ENCODE assay signal across 13 cellular contexts in genomic region chr19:2251577-2252480, GRCh38. TPM values are rescaled to one million over a fixed set of nuclear protein-coding genes. Genes with fewer than 3 reads are reported as not detected.
DNase-seq lines count a peak whose midpoint lies in the region; ATAC-seq, FAIRE-seq and TF ChIP-seq lines count a peak whose summit lies in the region.
"Had no signal": no experiment of that assay in that cellular context is flagged by ENCODE, and none has a peak within 500 bp of the region (broad histone marks: within the 10 kb centered on the region; RNA-seq: fewer than 3 reads in every experiment).

No MANE protein-coding gene starts in this region.

- H3K27ac Mint-ChIP-seq in stimulated activated memory B cell treated with anti-CD40 and anti-IgM and Interleukin-4, amounts not matched to agents 10 μg/mL and 1 μg/mL and 100 μg/mL, for 72 hours = peak overlapping the region; percentile 75
- no peak overlapping the region for H3K27ac Mint-ChIP-seq in osteocyte (ENCODE audit: unreplicated experiment)
- no peak overlapping the region for H3K27ac Mint-ChIP-seq in activated T-helper 2 cell treated with anti-CD3 and anti-CD28 coated beads, Interferon-gamma antibody, Interleukin-2, Interleukin-4, amounts not matched to agents 10 μg/mL and 5 μg/mL and 100 μg/mL, durations not matched to agents 14 hours and 24 hours and 36 hours
- H3K27ac Mint-ChIP-seq: HFFc6 had no signal

- no peak for TF ChIP-seq RAD21 in H1 (IDR thresholded peaks at IDR 0.05 in 1 of 2, conservative IDR thresholded peaks at IDR 0.05 in 1 of 2; ENCODE audit: low read depth in 2 of 2, low read length in 2 of 2)

- no peak overlapping the region for H2BK20ac ChIP-seq in H1 (ENCODE audit: low read length)

- H2AFZ ChIP-seq in H1 (ENCODE audit: low read length) = no peak overlapping the region

- no peak overlapping the region for H2BK15ac ChIP-seq in H1 (ENCODE audit: low read length)

- H3K4me2 ChIP-seq in H1 (ENCODE audit: insufficient read depth in 1 of 2, low read depth in 2 of 2, low read length in 2 of 2) = no peak overlapping the region; a peak in 1 of 4 replicates

- TF ChIP-seq CTCF in RWPE2 (IDR thresholded peaks at IDR 0.05; ENCODE audit: poor library complexity, severe bottlenecking) (no peak), H1 (IDR thresholded peaks at IDR 0.05; ENCODE audit: control extremely low read depth in 1 of 3, insufficient read depth in 1 of 3, low read depth in 1 of 3, low read length in 3 of 3) (no peak), osteocyte (IDR thresholded peaks at IDR 0.05) (no peak)

- peak overlapping the region; percentile 68; the same call in 1 of the 2 replicates for H4K8ac ChIP-seq in H1 (ENCODE audit: extremely low read depth, insufficient read depth, low read length)

- H3K4me3 ChIP-seq in RWPE2 (ENCODE audit: severe bottlenecking) (no peak overlapping the region), H1 (ENCODE audit: extremely low read depth in 1 of 4, insufficient read depth in 2 of 4, low read depth in 3 of 4, low read length in 4 of 4) (no peak overlapping the region)

- H3K36me3 ChIP-seq in RWPE2 (ENCODE audit: low read depth) (peaks cover 9% of the 10 kb centered on the region), H1 (ENCODE audit: control insufficient read depth in 2 of 4, insufficient read depth in 4 of 4, low read length in 3 of 4) (peaks cover 4 to 10% (median 8%) of the 10 kb centered on the region in 4 experiments; a peak in 6 of 8 replicates)

- no peak overlapping the region for H4K91ac ChIP-seq in H1 (replicated peaks; ENCODE audit: insufficient read length, low read length)

- no peaks in the 10 kb centered on the region for H3K4me1 ChIP-seq in RWPE2 (ENCODE audit: insufficient read depth, poor library complexity, severe bottlenecking)
- peaks cover 0 to 4% (median 2%) of the 10 kb centered on the region in 4 experiments; a peak in 5 of 7 replicates for H3K4me1 ChIP-seq in H1 (replicated peaks in 1 of 4; ENCODE audit: control insufficient read depth in 3 of 4, insufficient read depth in 4 of 4, low read length in 3 of 4)

- H3K27me3 ChIP-seq in RWPE2 (ENCODE audit: insufficient read depth, poor library complexity, severe bottlenecking) (peaks cover 43% of the 10 kb centered on the region), H1 (replicated peaks in 1 of 4; ENCODE audit: control insufficient read depth in 3 of 4, extremely low read depth in 1 of 4, insufficient read depth in 3 of 4, low read length in 3 of 4) (peaks cover 0 to 23% (median 12%) of the 10 kb centered on the region in 4 experiments; a peak in 6 of 7 replicates)

- H3K23ac ChIP-seq in H1 (ENCODE audit: insufficient read length) = no peak overlapping the region

- H3K9me3 Mint-ChIP-seq in stimulated activated memory B cell treated with anti-CD40 and anti-IgM and Interleukin-4, amounts not matched to agents 10 μg/mL and 1 μg/mL and 100 μg/mL, for 72 hours = no peaks in the 10 kb centered on the region
- H3K9me3 Mint-ChIP-seq in osteocyte (ENCODE audit: unreplicated experiment) = no peaks in the 10 kb centered on the region
- H3K9me3 Mint-ChIP-seq in activated T-helper 2 cell treated with anti-CD3 and anti-CD28 coated beads, Interferon-gamma antibody, Interleukin-2, Interleukin-4, amounts not matched to agents 10 μg/mL and 5 μg/mL and 100 μg/mL, durations not matched to agents 14 hours and 24 hours and 36 hours = no peaks in the 10 kb centered on the region
- H3K9me3 Mint-ChIP-seq: HFFc6 had no signal

- H3K18ac ChIP-seq in H1 (ENCODE audit: extremely low read depth, low read length) = no peak overlapping the region

- no peaks in the 10 kb centered on the region for H3K79me2 ChIP-seq in H1 (ENCODE audit: control insufficient read depth in 1 of 2, insufficient read depth in 2 of 2, low read length in 2 of 2)

- intact Hi-C loops in activated T-helper 2 cell treated with anti-CD3 and anti-CD28 coated beads, Interferon-gamma antibody, Interleukin-2, Interleukin-4, amounts not matched to agents 10 μg/mL and 5 μg/mL and 100 μg/mL, durations not matched to agents 14 hours and 24 hours and 36 hours (cut with micrococcal nuclease) = no loop called here

- peaks cover 17% of the 10 kb centered on the region for H3K36me3 Mint-ChIP-seq in stimulated activated memory B cell treated with anti-CD40 and anti-IgM and Interleukin-4, amounts not matched to agents 10 μg/mL and 1 μg/mL and 100 μg/mL, for 72 hours
- no peaks in the 10 kb centered on the region for H3K36me3 Mint-ChIP-seq in osteocyte (ENCODE audit: unreplicated experiment)
- peaks cover under 1% of the 10 kb centered on the region for H3K36me3 Mint-ChIP-seq in activated T-helper 2 cell treated with anti-CD3 and anti-CD28 coated beads, Interferon-gamma antibody, Interleukin-2, Interleukin-4, amounts not matched to agents 10 μg/mL and 5 μg/mL and 100 μg/mL, durations not matched to agents 14 hours and 24 hours and 36 hours (ENCODE audit: low read depth)

- TF ChIP-seq EP300 in H1 (IDR thresholded peaks at IDR 0.05; ENCODE audit: borderline replicate concordance in 1 of 2, low read depth in 2 of 2, low read length in 2 of 2) = no peak

- H3K9me3 ChIP-seq in RWPE2 (ENCODE audit: severe bottlenecking) (no peaks in the 10 kb centered on the region), H1 (ENCODE audit: insufficient read depth in 2 of 2, low read depth in 1 of 2, low read length in 1 of 2) (no peaks in the 10 kb centered on the region; a peak in 1 of 4 replicates)

- no peak overlapping the region for H3K14ac ChIP-seq in H1 (ENCODE audit: insufficient read length)

- no peak overlapping the region for H2AK5ac ChIP-seq in H1 (ENCODE audit: low read depth, low read length)

- DNase-seq in activated CD4-positive, alpha-beta T cell treated with anti-CD3 and anti-CD28 coated beads for 48 hours = peak; percentile 39
- no peak for DNase-seq in activated CD4-positive, alpha-beta T cell treated with anti-CD3 and anti-CD28 coated beads, Interleukin-2, amount 50 U/mL, for 4 hours
- peak; percentile 51 for DNase-seq in RWPE2 (ENCODE audit: low spot score)
- peak in 1 of 2 experiments; percentile 65 for DNase-seq in H1 (ENCODE audit: low read depth in 1 of 2, low spot score in 2 of 2)
- no peak for DNase-seq in osteocyte (ENCODE audit: extremely low spot score, unreplicated experiment)
- DNase-seq in activated T-helper 2 cell treated with anti-CD3 and anti-CD28 coated beads, Interferon-gamma antibody, Interleukin-2, Interleukin-4, amounts not matched to agents 10 μg/mL and 5 μg/mL and 100 μg/mL, durations not matched to agents 14 hours and 24 hours and 36 hours (ENCODE audit: low spot score) = no peak
- DNase-seq: cerebellar nuclear complex, HFFc6, NCI-H526 treated with DMSO at 0.1 percent for 48 hours had no signal

- POLR2A ChIA-PET in H1 (lab: Charles Lee; ENCODE audit: partially characterized antibody) = interaction anchor here (1.2 to 18.7 kb wide), 6 partner anchors 10 to 173 kb away, joined by 3 to 330 read pairs (median 56); partner anchors contain the start of genes LSM7, PLEKHJ1, SF3A2 and SPPL2B

- peak in 1 of 2 experiments; percentile 27; a peak in 1 of 3 replicates for TF ChIP-seq POLR2A in H1 (IDR thresholded peaks at IDR 0.05; ENCODE audit: control extremely low read depth in 1 of 2, low read depth in 2 of 2, low read length in 2 of 2)

- no peak overlapping the region for H3K9ac ChIP-seq in H1 (replicated peaks in 1 of 4; ENCODE audit: extremely low read depth in 1 of 4, low read depth in 3 of 4, low read length in 3 of 4)

- no peak overlapping the region for H4K5ac ChIP-seq in H1 (ENCODE audit: insufficient read length, low read depth, low read length)

- WGBS in H1 (ENCODE audit: extremely low coverage in 1 of 2, insufficient coverage in 1 of 2, insufficient read length in 1 of 2, insufficient replicate concordance in 2 of 2, low coverage in 1 of 2, low lambda C conversion rate in 2 of 2, missing lambda C conversion rate in 1 of 2), 2 experiments = 92% methylated on average over 81 of the region's 108 CpGs; no CpG with 5 or more reads in 1 of the 2 experiments

- H3K4me1 Mint-ChIP-seq in stimulated activated memory B cell treated with anti-CD40 and anti-IgM and Interleukin-4, amounts not matched to agents 10 μg/mL and 1 μg/mL and 100 μg/mL, for 72 hours = peaks cover 55% of the 10 kb centered on the region
- H3K4me1 Mint-ChIP-seq in osteocyte (ENCODE audit: unreplicated experiment) = peaks cover 6% of the 10 kb centered on the region
- H3K4me1 Mint-ChIP-seq in activated T-helper 2 cell treated with anti-CD3 and anti-CD28 coated beads, Interferon-gamma antibody, Interleukin-2, Interleukin-4, amounts not matched to agents 10 μg/mL and 5 μg/mL and 100 μg/mL, durations not matched to agents 14 hours and 24 hours and 36 hours (ENCODE audit: low read depth) = no peaks in the 10 kb centered on the region

- peaks cover 12% of the 10 kb centered on the region; the same call in 1 of the 2 replicates for H3K23me2 ChIP-seq in H1 (ENCODE audit: low read depth, low read length)

- no peak for ATAC-seq in RWPE2 (ENCODE audit: low read depth)
- no peak for ATAC-seq in stimulated activated memory B cell treated with anti-CD40 and anti-IgM and Interleukin-4, amounts not matched to agents 10 μg/mL and 1 μg/mL and 100 μg/mL, for 72 hours
- ATAC-seq in GM18519 (IDR thresholded peaks at IDR 0.05; ENCODE audit: low FRiP score, unreplicated experiment) = no peak

- no peak overlapping the region for H2BK5ac ChIP-seq in H1 (ENCODE audit: low read depth, low read length)

- H2BK120ac ChIP-seq in H1 (replicated peaks; ENCODE audit: low read depth, low read length) = no peak overlapping the region

- peaks cover 24% of the 10 kb centered on the region for H3K27me3 Mint-ChIP-seq in stimulated activated memory B cell treated with anti-CD40 and anti-IgM and Interleukin-4, amounts not matched to agents 10 μg/mL and 1 μg/mL and 100 μg/mL, for 72 hours
- H3K27me3 Mint-ChIP-seq in osteocyte (ENCODE audit: unreplicated experiment) = no peaks in the 10 kb centered on the region
- H3K27me3 Mint-ChIP-seq in activated T-helper 2 cell treated with anti-CD3 and anti-CD28 coated beads, Interferon-gamma antibody, Interleukin-2, Interleukin-4, amounts not matched to agents 10 μg/mL and 5 μg/mL and 100 μg/mL, durations not matched to agents 14 hours and 24 hours and 36 hours (ENCODE audit: low read depth) = peaks cover 12% of the 10 kb centered on the region

- CTCF ChIA-PET in H1 (lab: Charles Lee; ENCODE audit: partially characterized antibody) = interaction anchor here (2.4 to 5.9 kb wide), 4 partner anchors 10 to 24 kb away, joined by 8 to 42 read pairs (median 25); no protein-coding TSS in a partner anchor

- H3K79me1 ChIP-seq in H1 (ENCODE audit: low read depth, low read length) = no peaks in the 10 kb centered on the region

- no peak overlapping the region for H3K56ac ChIP-seq in H1 (replicated peaks; ENCODE audit: insufficient read length, low read depth, low read length)

- no peak for FAIRE-seq in H1 (lab: Jason Lieb, UNC)

- H4K20me1 ChIP-seq in H1 (replicated peaks in 1 of 2; ENCODE audit: control insufficient read depth in 1 of 2, insufficient read depth in 2 of 2, low read length in 2 of 2) = peaks cover 6 to 8% of the 10 kb centered on the region in 2 experiments

- H2BK12ac ChIP-seq in H1 (ENCODE audit: low read depth, low read length) = no peak overlapping the region

- H3K27ac ChIP-seq in RWPE2 (ENCODE audit: poor library complexity, severe bottlenecking) = no peak overlapping the region
- no peak overlapping the region for H3K27ac ChIP-seq in H1 (ENCODE audit: low read depth, low read length)

- H3K4me3 Mint-ChIP-seq in stimulated activated memory B cell treated with anti-CD40 and anti-IgM and Interleukin-4, amounts not matched to agents 10 μg/mL and 1 μg/mL and 100 μg/mL, for 72 hours = peak overlapping the region; percentile 67
- H3K4me3 Mint-ChIP-seq in osteocyte (ENCODE audit: unreplicated experiment) = no peak overlapping the region
- H3K4me3 Mint-ChIP-seq in activated T-helper 2 cell treated with anti-CD3 and anti-CD28 coated beads, Interferon-gamma antibody, Interleukin-2, Interleukin-4, amounts not matched to agents 10 μg/mL and 5 μg/mL and 100 μg/mL, durations not matched to agents 14 hours and 24 hours and 36 hours (ENCODE audit: low read depth) = no peak overlapping the region
- H3K4me3 Mint-ChIP-seq: HFFc6 had no signal

- no peak overlapping the region for H3K4ac ChIP-seq in H1 (replicated peaks; ENCODE audit: insufficient read length, low read depth, low read length)

RNA-seq across cellular contexts. Expression of gene AMH, which starts 2.7 kb away (rescaled TPM):
- 13.0 and 15.4 TPM in 2 replicates for total RNA-seq in H1 (2021; fragmentation: NEBNext Ultra II Directional; extraction: Animal tissue kit (Norgen Biotek cat#: 25700))
- 10.5 and 19.3 TPM in 2 replicates for polyA plus RNA-seq in H1 (2011; rRNA removed)
- polyA plus RNA-seq in H1 (2011; cell fraction: cytosol; rRNA removed) = 10.1 TPM
- polyA plus RNA-seq in H1 (2011; cell fraction: nucleus; rRNA removed) = 104 TPM
- polyA plus RNA-seq in H1 (2012, experiment 1 of 2) = 12.7 to 23.7 TPM (median 18.4 TPM) in 4 replicates
- 9.0 TPM for polyA plus RNA-seq in H1 (2012, experiment 2 of 2)
- polyA plus RNA-seq in H1 (2013, experiment 1 of 2) = 6.7 TPM
- polyA plus RNA-seq in H1 (2013, experiment 2 of 2) = 5.6 TPM
- 0.46 and 0.63 TPM in 2 replicates for polyA minus RNA-seq in H1 (2011; rRNA and poly(A)+ RNA removed)
- polyA minus RNA-seq in H1 (2011; cell fraction: cytosol; rRNA and poly(A)+ RNA removed) = 3.1 TPM
- 13.1 TPM for polyA minus RNA-seq in H1 (2011; cell fraction: nucleus; rRNA and poly(A)+ RNA removed)
- total RNA-seq in osteocyte = 14.3 and 16.4 TPM in 2 replicates
- total RNA-seq in activated T-helper 2 cell treated with anti-CD3 and anti-CD28 coated beads, Interferon-gamma antibody, Interleukin-2, Interleukin-4, amounts not matched to agents 10 μg/mL and 5 μg/mL and 100 μg/mL, durations not matched to agents 14 hours and 24 hours and 36 hours = 4.3 TPM in 2 replicates

RNA-seq across cellular contexts. Expression of gene JSRP1, which starts 4.4 kb away (rescaled TPM):
- total RNA-seq in H1 (2021; fragmentation: NEBNext Ultra II Directional; extraction: Animal tissue kit (Norgen Biotek cat#: 25700)) = 0.56 and 1.7 TPM in 2 replicates
- polyA plus RNA-seq in H1 (2011; rRNA removed) = 0.24 and 0.53 TPM in 2 replicates
- polyA plus RNA-seq in H1 (2011; cell fraction: cytosol; rRNA removed) = 0.41 TPM
- polyA plus RNA-seq in H1 (2011; cell fraction: nucleus; rRNA removed) = 0.10 TPM
- 0.40 to 2.0 TPM (median 1.1 TPM) in 3 of 4 replicates, not detected in the other for polyA plus RNA-seq in H1 (2012, experiment 1 of 2)
- polyA plus RNA-seq in H1 (2012, experiment 2 of 2) = not detected
- polyA plus RNA-seq in H1 (2013, experiment 1 of 2) = 0.83 TPM
- 0.96 TPM for polyA plus RNA-seq in H1 (2013, experiment 2 of 2)
- polyA minus RNA-seq in H1 (2011; rRNA and poly(A)+ RNA removed) = not detected in 2 replicates
- not detected for polyA minus RNA-seq in H1 (2011; cell fraction: cytosol; rRNA and poly(A)+ RNA removed)
- polyA minus RNA-seq in H1 (2011; cell fraction: nucleus; rRNA and poly(A)+ RNA removed) = not detected
- total RNA-seq in osteocyte = not detected in 2 replicates
- total RNA-seq in activated T-helper 2 cell treated with anti-CD3 and anti-CD28 coated beads, Interferon-gamma antibody, Interleukin-2, Interleukin-4, amounts not matched to agents 10 μg/mL and 5 μg/mL and 100 μg/mL, durations not matched to agents 14 hours and 24 hours and 36 hours = 0.21 and 0.67 TPM in 2 replicates
- total RNA-seq: lower leg skin had no signal

RNA-seq across cellular contexts. Expression of gene SF3A2, which starts 15.2 kb away (rescaled TPM):
- 142 and 146 TPM in 2 replicates for total RNA-seq in H1 (2021; fragmentation: NEBNext Ultra II Directional; extraction: Animal tissue kit (Norgen Biotek cat#: 25700))
- 15.3 and 31.2 TPM in 2 replicates for polyA plus RNA-seq in H1 (2011; rRNA removed)
- polyA plus RNA-seq in H1 (2011; cell fraction: cytosol; rRNA removed) = 22.1 TPM
- 171 TPM for polyA plus RNA-seq in H1 (2011; cell fraction: nucleus; rRNA removed)
- polyA plus RNA-seq in H1 (2012, experiment 1 of 2) = 97.0 to 157 TPM (median 147 TPM) in 4 replicates
- polyA plus RNA-seq in H1 (2012, experiment 2 of 2) = 117 TPM
- polyA plus RNA-seq in H1 (2013, experiment 1 of 2) = 109 TPM
- 101 TPM for polyA plus RNA-seq in H1 (2013, experiment 2 of 2)
- polyA minus RNA-seq in H1 (2011; rRNA and poly(A)+ RNA removed) = 18.4 and 22.8 TPM in 2 replicates
- 64.4 TPM for polyA minus RNA-seq in H1 (2011; cell fraction: cytosol; rRNA and poly(A)+ RNA removed)
- 112 TPM for polyA minus RNA-seq in H1 (2011; cell fraction: nucleus; rRNA and poly(A)+ RNA removed)
- total RNA-seq in osteocyte = 101 and 102 TPM in 2 replicates
- total RNA-seq in activated T-helper 2 cell treated with anti-CD3 and anti-CD28 coated beads, Interferon-gamma antibody, Interleukin-2, Interleukin-4, amounts not matched to agents 10 μg/mL and 5 μg/mL and 100 μg/mL, durations not matched to agents 14 hours and 24 hours and 36 hours = 153 and 154 TPM in 2 replicates

RNA-seq across cellular contexts. Expression of gene PLEKHJ1, which starts 15.7 kb away (rescaled TPM):
- 135 TPM in 2 replicates for total RNA-seq in H1 (2021; fragmentation: NEBNext Ultra II Directional; extraction: Animal tissue kit (Norgen Biotek cat#: 25700))
- polyA plus RNA-seq in H1 (2011; rRNA removed) = 187 and 235 TPM in 2 replicates
- polyA plus RNA-seq in H1 (2011; cell fraction: cytosol; rRNA removed) = 217 TPM
- 175 TPM for polyA plus RNA-seq in H1 (2011; cell fraction: nucleus; rRNA removed)
- 118 to 165 TPM (median 146 TPM) in 4 replicates for polyA plus RNA-seq in H1 (2012, experiment 1 of 2)
- polyA plus RNA-seq in H1 (2012, experiment 2 of 2) = 185 TPM
- polyA plus RNA-seq in H1 (2013, experiment 1 of 2) = 108 TPM
- polyA plus RNA-seq in H1 (2013, experiment 2 of 2) = 117 TPM
- 29.0 and 35.2 TPM in 2 replicates for polyA minus RNA-seq in H1 (2011; rRNA and poly(A)+ RNA removed)
- polyA minus RNA-seq in H1 (2011; cell fraction: cytosol; rRNA and poly(A)+ RNA removed) = 43.3 TPM
- polyA minus RNA-seq in H1 (2011; cell fraction: nucleus; rRNA and poly(A)+ RNA removed) = 40.6 TPM
- total RNA-seq in osteocyte = 40.7 and 45.7 TPM in 2 replicates
- total RNA-seq in activated T-helper 2 cell treated with anti-CD3 and anti-CD28 coated beads, Interferon-gamma antibody, Interleukin-2, Interleukin-4, amounts not matched to agents 10 μg/mL and 5 μg/mL and 100 μg/mL, durations not matched to agents 14 hours and 24 hours and 36 hours = 75.7 and 77.2 TPM in 2 replicates

RNA-seq across cellular contexts. Expression of gene PEAK3, which starts 30.1 kb away (rescaled TPM):
- not detected in 2 replicates for total RNA-seq in H1 (2021; fragmentation: NEBNext Ultra II Directional; extraction: Animal tissue kit (Norgen Biotek cat#: 25700))
- not detected in 2 replicates for polyA plus RNA-seq in H1 (2011; rRNA removed)
- polyA plus RNA-seq in H1 (2011; cell fraction: cytosol; rRNA removed) = not detected
- not detected for polyA plus RNA-seq in H1 (2011; cell fraction: nucleus; rRNA removed)
- polyA plus RNA-seq in H1 (2012, experiment 1 of 2) = 0.06 to 0.11 TPM in 2 of 4 replicates, not detected in the others
- polyA plus RNA-seq in H1 (2012, experiment 2 of 2) = not detected
- not detected for polyA plus RNA-seq in H1 (2013, experiment 1 of 2)
- polyA plus RNA-seq in H1 (2013, experiment 2 of 2) = not detected
- polyA minus RNA-seq in H1 (2011; rRNA and poly(A)+ RNA removed) = not detected in 2 replicates
- polyA minus RNA-seq in H1 (2011; cell fraction: cytosol; rRNA and poly(A)+ RNA removed) = not detected
- polyA minus RNA-seq in H1 (2011; cell fraction: nucleus; rRNA and poly(A)+ RNA removed) = not detected
- 0.44 and 0.51 TPM in 2 replicates for total RNA-seq in osteocyte
- 0.11 and 0.18 TPM in 2 replicates for total RNA-seq in activated T-helper 2 cell treated with anti-CD3 and anti-CD28 coated beads, Interferon-gamma antibody, Interleukin-2, Interleukin-4, amounts not matched to agents 10 μg/mL and 5 μg/mL and 100 μg/mL, durations not matched to agents 14 hours and 24 hours and 36 hours
- total RNA-seq: pulmonary artery endothelial cell had no signal

Comparison
In these comparisons a context has a peak if more than half of its experiments do, and no peak if none do; other contexts are left out.
1. DNase-seq: peak in activated CD4-positive, alpha-beta T cell treated with anti-CD3 and anti-CD28 coated beads for 48 hours (single experiment) and RWPE2 (single experiment); none in activated CD4-positive, alpha-beta T cell treated with anti-CD3 and anti-CD28 coated beads, Interleukin-2, amount 50 U/mL, for 4 hours (0 of 2), osteocyte (single experiment) and activated T-helper 2 cell treated with anti-CD3 and anti-CD28 coated beads, Interferon-gamma antibody, Interleukin-2, Interleukin-4, amounts not matched to agents 10 μg/mL and 5 μg/mL and 100 μg/mL, durations not matched to agents 14 hours and 24 hours and 36 hours (single experiment).